In the genomic region with DNA sequence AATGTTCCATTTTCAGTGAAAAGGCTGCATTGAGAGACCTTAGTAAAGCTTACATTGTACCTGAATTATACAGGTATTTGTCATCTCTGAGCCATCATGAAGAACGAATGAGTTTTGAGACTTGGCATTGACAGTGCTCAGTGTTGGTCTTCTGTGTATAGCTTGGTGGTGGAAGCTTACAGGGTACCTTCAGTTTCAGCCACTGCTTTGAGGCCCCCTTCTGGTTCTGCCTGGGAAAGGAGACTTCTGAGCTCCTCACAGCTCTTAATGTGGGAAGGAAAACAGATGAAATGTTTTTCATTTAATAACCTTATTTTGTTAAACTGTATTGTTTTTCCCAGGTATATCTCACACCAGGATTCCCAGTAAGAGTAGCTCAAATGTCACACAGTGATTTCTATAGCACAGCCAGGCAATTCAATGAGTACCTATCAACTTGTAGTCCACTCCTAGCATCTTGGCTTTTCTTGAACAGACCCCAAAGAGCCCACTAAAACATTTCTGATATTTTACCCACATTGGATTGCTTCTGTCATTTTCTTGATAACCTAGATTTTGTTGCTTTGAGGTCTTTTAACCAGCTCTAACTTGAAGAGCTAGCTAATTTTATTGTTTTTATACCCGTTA, we compare ENCODE assay signal across 8 cellular contexts. TPM values are rescaled to one million over a fixed set of nuclear protein-coding genes. Genes with fewer than 3 reads are reported as not detected.
DNase-seq lines count a peak whose midpoint lies in the region; FAIRE-seq and TF ChIP-seq lines count a peak whose summit lies in the region.

No MANE protein-coding gene starts in this region.

- no peaks in the 10 kb centered on the region for H3K9me3 ChIP-seq in smooth muscle cell (replicated peaks; ENCODE audit: low read depth)

- H3K27ac ChIP-seq in smooth muscle cell (ENCODE audit: low read depth): no peak overlapping the region

- no peak for DNase-seq in AG09319 (ENCODE audit: extremely low read depth, low read depth)
- DNase-seq in HEK293T (ENCODE audit: extremely low spot score): peak; percentile 34
- DNase-seq in LHCN-M2 (ENCODE audit: low read depth): peak; percentile 24
- DNase-seq in activated CD4-positive, alpha-beta T cell treated with anti-CD3 and anti-CD28 coated beads for 48 hours: peak; percentile 21
- peak; percentile 29 for DNase-seq in foreskin melanocyte
- no peak for DNase-seq in smooth muscle cell (lab: John Stamatoyannopoulos, UW; ENCODE audit: unreplicated experiment)
- DNase-seq in RCC 7860 (ENCODE audit: low spot score): no peak

- peaks cover 10% of the 10 kb centered on the region for H3K79me2 ChIP-seq in smooth muscle cell (ENCODE audit: low read depth)

- CTCF ChIA-PET in HEK293T (lab: Yijun Ruan, JAX): interaction anchor here (0.7 to 1.0 kb wide), 2 partner anchors 9 to 1530 kb away, joined by 3 read pairs; no protein-coding TSS in a partner anchor

- peak; percentile 55 for TF ChIP-seq CTCF in AG09319 (IDR thresholded peaks at IDR 0.05; ENCODE audit: low read depth, low read length)
- TF ChIP-seq CTCF in GM12873 (IDR thresholded peaks at IDR 0.05; ENCODE audit: insufficient read depth, low read depth, low read length, missing control alignments): peak; percentile 58
- TF ChIP-seq CTCF in smooth muscle cell (IDR thresholded peaks at IDR 0.05; ENCODE audit: borderline replicate concordance, insufficient read depth, poor library complexity, severe bottlenecking): peak; percentile 22

- H3K9ac ChIP-seq in smooth muscle cell (ENCODE audit: low read depth): no peak overlapping the region

- no peak for FAIRE-seq in RCC 7860 (lab: Jason Lieb, UNC)

- H4K20me1 ChIP-seq in smooth muscle cell (ENCODE audit: low read depth): no peaks in the 10 kb centered on the region

- H3F3A ChIP-seq in smooth muscle cell (ENCODE audit: low read depth): no peaks in the 10 kb centered on the region

- no peak overlapping the region for H3K4me3 ChIP-seq in smooth muscle cell

- POLR2A ChIA-PET in HEK293T (lab: Yijun Ruan, JAX): no interaction called here

- H3K27me3 ChIP-seq in smooth muscle cell (ENCODE audit: low read depth): no peaks in the 10 kb centered on the region

- H3K4me1 ChIP-seq in smooth muscle cell (ENCODE audit: low read depth): peaks cover 4% of the 10 kb centered on the region

- H3K4me2 ChIP-seq in smooth muscle cell: no peak overlapping the region

- WGBS in smooth muscle cell (ENCODE audit: low lambda C conversion rate): 66% methylated on average over 2 of the region's 2 CpGs

- no peaks in the 10 kb centered on the region for H3K36me3 ChIP-seq in smooth muscle cell (ENCODE audit: low read depth)

- H2AFZ ChIP-seq in smooth muscle cell (ENCODE audit: low read depth): no peak overlapping the region

TF ChIP-seq in HEK293T, 16 proteins besides CTCF, POLR2A, EP300 and RAD21:
- TF ChIP-seq L3MBTL2 (conservative IDR thresholded peaks at IDR 0.05) (no peak), ELF4 (IDR thresholded peaks at IDR 0.05) (no peak), FOXM1 (IDR thresholded peaks at IDR 0.05; ENCODE audit: borderline replicate concordance) (no peak), NFRKB (IDR thresholded peaks at IDR 0.05) (no peak), LEF1 (IDR thresholded peaks at IDR 0.05; ENCODE audit: borderline replicate concordance) (no peak), CTBP1 (IDR thresholded peaks at IDR 0.05; ENCODE audit: borderline replicate concordance) (no peak), FOXK2 (IDR thresholded peaks at IDR 0.05) (no peak), SP1 (IDR thresholded peaks at IDR 0.05) (no peak), BHLHE40 (IDR thresholded peaks at IDR 0.05; ENCODE audit: borderline replicate concordance) (no peak), TARDBP (IDR thresholded peaks at IDR 0.05) (no peak), ARNT (IDR thresholded peaks at IDR 0.05) (no peak), HDGF (IDR thresholded peaks at IDR 0.05; ENCODE audit: borderline replicate concordance) (no peak), FOXA1 (IDR thresholded peaks at IDR 0.05) (no peak), SUZ12 (IDR thresholded peaks at IDR 0.05) (no peak)
- TF ChIP-seq, protein P1, sequence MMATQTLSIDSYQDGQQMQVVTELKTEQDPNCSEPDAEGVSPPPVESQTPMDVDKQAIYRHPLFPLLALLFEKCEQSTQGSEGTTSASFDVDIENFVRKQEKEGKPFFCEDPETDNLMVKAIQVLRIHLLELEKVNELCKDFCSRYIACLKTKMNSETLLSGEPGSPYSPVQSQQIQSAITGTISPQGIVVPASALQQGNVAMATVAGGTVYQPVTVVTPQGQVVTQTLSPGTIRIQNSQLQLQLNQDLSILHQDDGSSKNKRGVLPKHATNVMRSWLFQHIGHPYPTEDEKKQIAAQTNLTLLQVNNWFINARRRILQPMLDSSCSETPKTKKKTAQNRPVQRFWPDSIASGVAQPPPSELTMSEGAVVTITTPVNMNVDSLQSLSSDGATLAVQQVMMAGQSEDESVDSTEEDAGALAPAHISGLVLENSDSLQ (IDR thresholded peaks at IDR 0.05): no peak

RNA-seq across cellular contexts. Expression of gene SERPINI1, which starts 5.6 kb away (rescaled TPM):
- total RNA-seq in LHCN-M2 (2014; rRNA removed) (1.2 and 1.9 TPM in 2 replicates), smooth muscle cell (38.2 and 40.5 TPM in 2 replicates)
- 0.44 TPM for polyA plus RNA-seq in LHCN-M2 (2012)
- 38.5 and 54.9 TPM in 2 replicates for polyA plus RNA-seq in smooth muscle cell

RNA-seq across cellular contexts. Expression of gene PDCD10, which starts 6.4 kb away (rescaled TPM):
- total RNA-seq in LHCN-M2 (2014; rRNA removed) (55.9 and 58.8 TPM in 2 replicates), smooth muscle cell (75.6 and 89.5 TPM in 2 replicates)
- polyA plus RNA-seq in LHCN-M2 (2012): 25.2 TPM
- 41.8 and 47.4 TPM in 2 replicates for polyA plus RNA-seq in smooth muscle cell

Comparison
In these comparisons a context has a peak if more than half of its experiments do, and no peak if none do; other contexts are left out.
1. DNase-seq: peak in HEK293T (single experiment), LHCN-M2 (single experiment), activated CD4-positive, alpha-beta T cell treated with anti-CD3 and anti-CD28 coated beads for 48 hours (single experiment) and foreskin melanocyte (single experiment); none in AG09319 (single experiment), smooth muscle cell (single experiment) and RCC 7860 (single experiment).
2. RNA of gene SERPINI1, which starts 5.6 kb away (total RNA-seq): 38.2 to 40.5 TPM in smooth muscle cell; 1.2 to 1.9 TPM in LHCN-M2; every median in the first group is over 10 times any median in the second.
3. Peak in every context shown above with its lines, with median percentiles within 50 percentile points of each other: CTCF ChIP-seq.